ENCODE assay signal across 10 cellular contexts in genomic region chr10:97185326-97186058, GRCh38. TPM values are rescaled to one million over a fixed set of nuclear protein-coding genes. Genes with fewer than 3 reads are reported as not detected.
DNase-seq lines count a peak whose midpoint lies in the region; ATAC-seq and TF ChIP-seq lines count a peak whose summit lies in the region.
"Had no signal": no experiment of that assay in that cellular context is flagged by ENCODE, and none has a peak within 500 bp of the region (broad histone marks: within the 10 kb centered on the region; RNA-seq: fewer than 3 reads in every experiment).

Gene SLIT1, minus strand, starts transcription at chr10:97185959. Its CDS starts 285 bp downstream, at chr10:97185674.

- TF ChIP-seq CTCF in endothelial cell (IDR thresholded peaks at IDR 0.05; ENCODE audit: unreplicated experiment) (no peak), progenitor cell of endocrine pancreas (IDR thresholded peaks at IDR 0.05; ENCODE audit: unreplicated experiment) (peak; percentile 37), uterus (IDR thresholded peaks at IDR 0.05) (no peak)

- no peak within 1 kb of the TSS for H3K27ac Mint-ChIP-seq in endothelial cell (ENCODE audit: unreplicated experiment)
- H3K27ac Mint-ChIP-seq in progenitor cell of endocrine pancreas, result peak within 1 kb of the TSS; percentile 79

- H3K27me3 Mint-ChIP-seq in endothelial cell (ENCODE audit: unreplicated experiment) (peaks cover 21% of the 10 kb centered on the region), progenitor cell of endocrine pancreas (peaks cover 66% of the 10 kb centered on the region)

- peaks cover 5% of the 10 kb centered on the region for H3K4me1 Mint-ChIP-seq in endothelial cell (ENCODE audit: unreplicated experiment)
- peaks cover 17% of the 10 kb centered on the region for H3K4me1 Mint-ChIP-seq in progenitor cell of endocrine pancreas (ENCODE audit: low read depth)

- peak; percentile 89 for DNase-seq in H7
- peak; percentile 47 for DNase-seq in NCI-H510A (lab: John Stamatoyannopoulos, UW)
- DNase-seq in endothelial cell (ENCODE audit: low spot score), result peak; percentile 28
- peak; percentile 64 for DNase-seq in progenitor cell of endocrine pancreas (ENCODE audit: low spot score, unreplicated experiment)
- DNase-seq in uterus, result no peak
- no peak for DNase-seq in sciatic nerve (ENCODE audit: low spot score)
- no peak for DNase-seq in GF-D8 (lab: John Stamatoyannopoulos, UW)
- DNase-seq in medulla oblongata (ENCODE audit: extremely low spot score), result no peak
- DNase-seq: activated gamma-delta T cell treated with Interleukin-2 at 50 U/mL for 16 hours, NCI-H187 treated with DMSO at 0.1 percent for 48 hours had no signal

- ATAC-seq in sciatic nerve, result no peak

- H3K36me3 Mint-ChIP-seq in endothelial cell (ENCODE audit: low read depth, unreplicated experiment) (no peaks in the 10 kb centered on the region), progenitor cell of endocrine pancreas (ENCODE audit: insufficient read depth) (no peaks in the 10 kb centered on the region)

- peaks cover 48% of the 10 kb centered on the region for H3K27me3 ChIP-seq in H7 (ENCODE audit: control insufficient read depth, insufficient read depth, low read length)
- peaks cover 0 to 15% of the 10 kb centered on the region in 2 donors for H3K27me3 ChIP-seq in uterus

- H3K9me3 ChIP-seq in uterus, result no peaks in the 10 kb centered on the region

- TF ChIP-seq POLR2A in uterus (IDR thresholded peaks at IDR 0.05), result no peak

- H3K4me3 Mint-ChIP-seq in endothelial cell (ENCODE audit: unreplicated experiment) (peak within 1 kb of the TSS; percentile 74), progenitor cell of endocrine pancreas (ENCODE audit: low read depth) (peak within 1 kb of the TSS; percentile 80)

- H3K9me3 Mint-ChIP-seq in endothelial cell (ENCODE audit: unreplicated experiment) (no peaks in the 10 kb centered on the region), progenitor cell of endocrine pancreas (ENCODE audit: low read depth) (no peaks in the 10 kb centered on the region)

- H3K36me3 ChIP-seq in H7 (replicated peaks; ENCODE audit: control insufficient read depth, insufficient read depth, low read length), result no peaks in the 10 kb centered on the region
- H3K36me3 ChIP-seq in uterus, result no peaks in the 10 kb centered on the region

- no peak within 1 kb of the TSS for H3K27ac ChIP-seq in uterus

- intact Hi-C loops in uterus (cut with DNase I; ENCODE audit: low total_unique reads) (no loop called here), sciatic nerve (cut with DNase I) (no loop called here)

- peaks cover 0 to 9% of the 10 kb centered on the region in 2 donors for H3K4me1 ChIP-seq in uterus

- H3K4me3 ChIP-seq in H7 (ENCODE audit: insufficient read depth, low read depth, low read length), result peak within 1 kb of the TSS; percentile 67
- H3K4me3 ChIP-seq in uterus, result no peak within 1 kb of the TSS

RNA-seq across cellular contexts. Expression of gene SLIT1, which starts in this region (rescaled TPM):
- total RNA-seq in H7 (2014; rRNA removed; shearing (Covaris generic)), result 0.28 and 1.6 TPM in 2 replicates
- total RNA-seq in endothelial cell (ENCODE audit: unreplicated experiment), result 0.54 TPM
- 23.8 and 25.5 TPM in 2 replicates for total RNA-seq in progenitor cell of endocrine pancreas
- total RNA-seq in uterus, result under 1 TPM in 2 of 4 donors, not detected in 2; 0.35 to 0.49 TPM
- total RNA-seq in sciatic nerve, result 3.1 TPM

Comparison
In these comparisons a context has a peak if more than half of its experiments do, and no peak if none do; other contexts are left out.
1. Peak in DNase-seq in endothelial cell; RNA of the gene not detected or under 1 TPM.
2. DNase-seq: peak in H7 (single experiment), NCI-H510A (single experiment) and progenitor cell of endocrine pancreas (single experiment); none in uterus (0 of 2), sciatic nerve (single experiment), GF-D8 (single experiment) and medulla oblongata (single experiment).